8 cellular contexts compared by ENCODE assay signal in genomic region chr18:59631583-59632181, GRCh38.
A peak's percentile ranks its signal among the peaks of the same experiment; 100 is the strongest.
DNase-seq lines count a peak whose midpoint lies in the region; ATAC-seq and TF ChIP-seq lines count a peak whose summit lies in the region.

No MANE protein-coding gene starts in this region.

- TF ChIP-seq POLR2A in heart left ventricle (IDR thresholded peaks at IDR 0.05) = no peak

- intact Hi-C loops in heart left ventricle (cut with DNase I) (loop anchor here (2.0 to 10.0 kb wide), 7 partner anchors 66 to 193 kb away; partner anchors contain the start of gene CCBE1 (in 1 of the 10)), cardiac septum (cut with DNase I) (loop anchor here (2.0 kb wide), 1 partner anchor 191 kb away; no protein-coding TSS in a partner anchor), OCI-LY7 (cut with micrococcal nuclease; ENCODE audit: unreplicated experiment) (loop anchor here (5.0 kb wide), 1 partner anchor 366 kb away; no protein-coding TSS in a partner anchor), upper lobe of right lung (cut with DNase I) (no loop called here)

- no peaks in the 10 kb centered on the region for H4K20me1 ChIP-seq in OCI-LY7 (ENCODE audit: insufficient read depth, low read length)

- no peak for ATAC-seq in heart left ventricle
- ATAC-seq in upper lobe of right lung = no peak
- no peak for ATAC-seq in GM21381 (IDR thresholded peaks at IDR 0.05; ENCODE audit: unreplicated experiment)

- no peak overlapping the region for H3K4me2 ChIP-seq in OCI-LY7 (ENCODE audit: low read length)

- no peaks in the 10 kb centered on the region for H3K9me2 ChIP-seq in OCI-LY7 (ENCODE audit: insufficient read depth, low read length)

- DNase-seq in heart left ventricle = no peak
- no peak for DNase-seq in cardiac septum (ENCODE audit: low spot score)
- DNase-seq in OCI-LY7 (ENCODE audit: low spot score) = peak; percentile 2
- DNase-seq in germinal center (ENCODE audit: low spot score) = peak; percentile 7
- DNase-seq in upper lobe of right lung = no peak
- DNase-seq in activated effector memory CD4-positive, alpha-beta T cell treated with Interleukin-2 at 50 U/mL for 16 hours = no peak
- DNase-seq in globus pallidus (ENCODE audit: low spot score) = no peak

- TF ChIP-seq CTCF in heart left ventricle (IDR thresholded peaks at IDR 0.05) (peak; percentile 36 to 65 (median 48)), OCI-LY7 (conservative IDR thresholded peaks at IDR 0.05; ENCODE audit: low read length) (peak; percentile 73), upper lobe of right lung (IDR thresholded peaks at IDR 0.05) (peak; percentile 48)

- H3K36me3 ChIP-seq in heart left ventricle (no peaks in the 10 kb centered on the region), OCI-LY7 (ENCODE audit: insufficient read depth, low read length) (no peaks in the 10 kb centered on the region), upper lobe of right lung (no peaks in the 10 kb centered on the region)

- no peaks in the 10 kb centered on the region for H3K79me2 ChIP-seq in OCI-LY7 (ENCODE audit: insufficient read depth, low read depth, low read length)

- H3K27me3 ChIP-seq in heart left ventricle (no peaks in the 10 kb centered on the region), upper lobe of right lung (no peaks in the 10 kb centered on the region)

- BruUV-seq in OCI-LY7 (replicated peaks; lab: Mats Ljungman, UMichigan) = no TSS peak

- 67 to 87% (median 84%) methylated on average over 1 of the region's 1 CpG for WGBS in heart left ventricle, 4 donors

- H2AFZ ChIP-seq in OCI-LY7 (ENCODE audit: low read length) = no peak overlapping the region

- peak overlapping the region in 1 of 12 donors; percentile 80 for H3K27ac ChIP-seq in heart left ventricle
- no peak overlapping the region for H3K27ac ChIP-seq in OCI-LY7 (ENCODE audit: low read depth, low read length, poor library complexity, severe bottlenecking)
- no peak overlapping the region for H3K27ac ChIP-seq in upper lobe of right lung

- POLR2A ChIA-PET in OCI-LY7 (lab: Charles Lee) = interaction anchor here (0.7 kb wide), 1 partner anchor 13 kb away, joined by 3 read pairs; no protein-coding TSS in a partner anchor

- CTCF ChIA-PET in OCI-LY7 (lab: Charles Lee; ENCODE audit: unreplicated experiment) = no interaction called here

- H3K4me1 ChIP-seq in heart left ventricle = peaks cover 0 to 6% (median 0%) of the 10 kb centered on the region in 12 donors
- H3K4me1 ChIP-seq in OCI-LY7 (ENCODE audit: insufficient read depth, low read length, poor library complexity, severe bottlenecking) = no peaks in the 10 kb centered on the region
- no peaks in the 10 kb centered on the region for H3K4me1 ChIP-seq in upper lobe of right lung

- H3K9me3 ChIP-seq in heart left ventricle = peaks cover 0 to 8% (median 0%) of the 10 kb centered on the region in 12 donors
- no peaks in the 10 kb centered on the region for H3K9me3 ChIP-seq in OCI-LY7 (ENCODE audit: low read length)
- H3K9me3 ChIP-seq in upper lobe of right lung = no peaks in the 10 kb centered on the region

- H3K4me3 ChIP-seq in heart left ventricle = no peak overlapping the region
- no peak overlapping the region for H3K4me3 ChIP-seq in OCI-LY7 (ENCODE audit: low read depth, low read length, poor library complexity, severe bottlenecking)
- H3K4me3 ChIP-seq in upper lobe of right lung = no peak overlapping the region

Comparison
In these comparisons a context has a peak if more than half of its experiments do, and no peak if none do; other contexts are left out.
1. DNase-seq: peak in OCI-LY7 (single experiment) and germinal center (single experiment); none in heart left ventricle (0 of 5), cardiac septum (single experiment), upper lobe of right lung (single experiment), activated effector memory CD4-positive, alpha-beta T cell treated with Interleukin-2 at 50 U/mL for 16 hours (single experiment) and globus pallidus (single experiment).
2. Peak in every context shown above with its lines, with median percentiles within 50 percentile points of each other: CTCF ChIP-seq.